In genomic region chr19:1265611-1266115, GRCh38 we compare ENCODE assay signal across 1 cellular context.
TF ChIP-seq lines count a peak whose summit lies in the region.

No MANE protein-coding gene starts in this region.

TF ChIP-seq in HepG2, 621 proteins besides CTCF, POLR2A, EP300 and RAD21:
- TF ChIP-seq TFDP1 (CRISPR knock-in tag; IDR thresholded peaks at IDR 0.05; ENCODE audit: borderline replicate concordance) (0 out of 2 replicates have a peak, but pooled peaks have one; percentile 2), ZBTB8A (CRISPR knock-in tag; IDR thresholded peaks at IDR 0.05; ENCODE audit: borderline replicate concordance, low read depth) (0 out of 2 replicates have a peak, but pooled peaks have one; percentile 26), ZNF878 (CRISPR knock-in tag; IDR thresholded peaks at IDR 0.05) (no peak), PRDM4 (CRISPR knock-in tag; IDR thresholded peaks at IDR 0.05; ENCODE audit: borderline replicate concordance) (no peak), BHLHE40 (IDR thresholded peaks at IDR 0.05; ENCODE audit: low read length) (peak; percentile 50), ZNF230 (CRISPR knock-in tag; IDR thresholded peaks at IDR 0.05) (no peak), ZNF652 (CRISPR knock-in tag; IDR thresholded peaks at IDR 0.05; ENCODE audit: borderline replicate concordance, low read depth) (peak; percentile 92), CHCHD3 (CRISPR knock-in tag; IDR thresholded peaks at IDR 0.05) (0 out of 2 replicates have a peak, but pooled peaks have one; percentile 16), CERS6 (CRISPR knock-in tag; IDR thresholded peaks at IDR 0.05) (no peak), THAP8 (CRISPR knock-in tag; IDR thresholded peaks at IDR 0.05; ENCODE audit: borderline replicate concordance) (no peak), ZNF790 (CRISPR knock-in tag; IDR thresholded peaks at IDR 0.05; ENCODE audit: borderline replicate concordance) (peak; percentile 27; the same call in 1 of the 2 replicates), SATB2 (CRISPR knock-in tag; IDR thresholded peaks at IDR 0.05) (no peak), ZBTB39 (CRISPR knock-in tag; IDR thresholded peaks at IDR 0.05) (0 out of 2 replicates have a peak, but pooled peaks have one; percentile 17), IRF9 (CRISPR knock-in tag; IDR thresholded peaks at IDR 0.05; ENCODE audit: borderline replicate concordance) (no peak), ZNF775 (CRISPR knock-in tag; IDR thresholded peaks at IDR 0.05; ENCODE audit: borderline replicate concordance) (no peak), MTF2 (CRISPR knock-in tag; IDR thresholded peaks at IDR 0.05; ENCODE audit: borderline replicate concordance) (0 out of 2 replicates have a peak, but pooled peaks have one; percentile 32), ZIK1 (CRISPR knock-in tag; IDR thresholded peaks at IDR 0.05; ENCODE audit: borderline replicate concordance, low read depth) (0 out of 2 replicates have a peak, but pooled peaks have one; percentile 21), ZNF264 (CRISPR knock-in tag; IDR thresholded peaks at IDR 0.05) (0 out of 2 replicates have a peak, but pooled peaks have one; percentile 3), MEIS2 (CRISPR knock-in tag; IDR thresholded peaks at IDR 0.05) (no peak), ZNF296 (CRISPR knock-in tag; conservative IDR thresholded peaks at IDR 0.05) (peak; percentile 10; the same call in 1 of the 2 replicates), NPAS2 (CRISPR knock-in tag; IDR thresholded peaks at IDR 0.05; ENCODE audit: borderline replicate concordance) (no peak), JUND (CRISPR knock-in tag; IDR thresholded peaks at IDR 0.05) (no peak), MAFF (IDR thresholded peaks at IDR 0.05; ENCODE audit: low read depth, low read length) (peak; percentile 5; the same call in 1 of the 2 replicates), ZSCAN30 (CRISPR knock-in tag; IDR thresholded peaks at IDR 0.05) (no peak), STAT5B (CRISPR knock-in tag; IDR thresholded peaks at IDR 0.05) (no peak), EEA1 (CRISPR knock-in tag; IDR thresholded peaks at IDR 0.05; ENCODE audit: borderline replicate concordance) (no peak), SIN3A (IDR thresholded peaks at IDR 0.05; ENCODE audit: borderline replicate concordance, low read depth, low read length) (0 out of 2 replicates have a peak, but pooled peaks have one; percentile 54), ZNF138 (CRISPR knock-in tag; IDR thresholded peaks at IDR 0.05; ENCODE audit: low read depth) (peak; percentile 52; the same call in 1 of the 2 replicates), SIX4 (CRISPR knock-in tag; IDR thresholded peaks at IDR 0.05) (no peak), ZNF784 (CRISPR knock-in tag; IDR thresholded peaks at IDR 0.05; ENCODE audit: borderline replicate concordance) (no peak), TARDBP (CRISPR knock-in tag; IDR thresholded peaks at IDR 0.05) (0 out of 2 replicates have a peak, but pooled peaks have one; percentile 3)
